33 cellular contexts compared by ENCODE assay signal in the genomic region with DNA sequence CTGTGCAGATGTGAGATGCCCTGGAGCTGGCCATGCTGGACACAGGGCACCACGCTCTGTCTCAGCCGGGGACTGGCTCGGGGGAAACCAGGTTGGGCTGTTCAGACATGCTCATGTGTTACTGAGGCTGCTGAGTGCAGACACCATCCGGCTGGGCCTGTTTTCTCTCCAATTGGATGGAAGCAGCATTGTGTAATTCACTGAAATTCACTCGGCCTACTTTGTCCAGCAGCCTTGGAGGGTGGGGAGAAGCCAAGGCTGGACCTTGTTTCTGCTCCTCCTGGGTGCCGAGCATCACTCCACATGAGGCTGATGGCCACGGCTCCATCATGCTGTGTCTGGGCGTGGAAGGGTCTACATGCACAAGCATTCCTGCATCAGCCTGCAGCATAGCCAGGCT.
A peak's percentile ranks its signal among the peaks of the same experiment; 100 is the strongest.
DNase-seq lines count a peak whose midpoint lies in the region; ATAC-seq, FAIRE-seq and TF ChIP-seq lines count a peak whose summit lies in the region.
"Had no signal": no experiment of that assay in that cellular context is flagged by ENCODE, and none has a peak within 500 bp of the region (broad histone marks: within the 10 kb centered on the region; RNA-seq: fewer than 3 reads in every experiment).

No MANE protein-coding gene starts in this region.

- H4K20me1 ChIP-seq in keratinocyte (ENCODE audit: control insufficient read depth, extremely low read depth, insufficient read depth, low read length), result no peaks in the 10 kb centered on the region

- no peak overlapping the region for H3K27ac Mint-ChIP-seq in progenitor cell of endocrine pancreas
- H3K27ac Mint-ChIP-seq: activated naive CD8-positive, alpha-beta T cell treated with anti-CD3 and anti-CD28 coated beads, Interleukin-2, amount 10 ng/mL, durations not matched to agents 7 days and 5 days; CD8-positive, alpha-beta T cell; natural killer cell treated with Interleukin-12 subunit alpha and Interleukin-12 subunit beta and Interleukin-15 and Interleukin-18, amount 100 ng/mL, for 72 hours; stimulated activated naive B cell treated with anti-CD40 and anti-IgM and Interleukin-4, amounts not matched to agents 10 μg/mL and 1 μg/mL and 100 μg/mL, for 72 hours had no signal

- H3K4me3 Mint-ChIP-seq in progenitor cell of endocrine pancreas (ENCODE audit: low read depth), result no peak overlapping the region
- H3K4me3 Mint-ChIP-seq: activated naive CD8-positive, alpha-beta T cell treated with anti-CD3 and anti-CD28 coated beads, Interleukin-2, amount 10 ng/mL, durations not matched to agents 7 days and 5 days; activated T-cell treated with anti-CD3 and anti-CD28 coated beads, Interleukin-2, amount 50 U/mL, for 4 hours; CD8-positive, alpha-beta T cell; natural killer cell treated with Interleukin-12 subunit alpha and Interleukin-12 subunit beta and Interleukin-15 and Interleukin-18, amount 100 ng/mL, for 72 hours; stimulated activated naive B cell treated with anti-CD40 and anti-IgM and Interleukin-4, amounts not matched to agents 10 μg/mL and 1 μg/mL and 100 μg/mL, for 72 hours had no signal

- H3K27ac ChIP-seq in right atrium auricular region (no peak overlapping the region), epithelial cell of prostate (peak overlapping the region; percentile 46), keratinocyte (ENCODE audit: control insufficient read depth, insufficient read depth, low read length) (peak overlapping the region; percentile 59), left lung (no peak overlapping the region)
- H3K27ac ChIP-seq: KMS-11, lower lobe of right lung, suprapubic skin, upper lobe of right lung had no signal

- peaks cover 28% of the 10 kb centered on the region for H3K4me1 Mint-ChIP-seq in progenitor cell of endocrine pancreas (ENCODE audit: low read depth)
- H3K4me1 Mint-ChIP-seq: activated naive CD8-positive, alpha-beta T cell treated with anti-CD3 and anti-CD28 coated beads, Interleukin-2, amount 10 ng/mL, durations not matched to agents 7 days and 5 days had no signal

- no peaks in the 10 kb centered on the region for H3K9me3 Mint-ChIP-seq in progenitor cell of endocrine pancreas (ENCODE audit: low read depth)
- H3K9me3 Mint-ChIP-seq: activated naive CD8-positive, alpha-beta T cell treated with anti-CD3 and anti-CD28 coated beads, Interleukin-2, amount 10 ng/mL, durations not matched to agents 7 days and 5 days; activated T-cell treated with anti-CD3 and anti-CD28 coated beads, Interleukin-2, amount 50 U/mL, for 4 hours; CD8-positive, alpha-beta T cell; natural killer cell treated with Interleukin-12 subunit alpha and Interleukin-12 subunit beta and Interleukin-15 and Interleukin-18, amount 100 ng/mL, for 72 hours; stimulated activated naive B cell treated with anti-CD40 and anti-IgM and Interleukin-4, amounts not matched to agents 10 μg/mL and 1 μg/mL and 100 μg/mL, for 72 hours had no signal

- dilution Hi-C loops in keratinocyte (cut with MboI; ENCODE audit: extremely low pct_ligation_motif_present, low sequenced_read_pairs), result no loop called here

- intact Hi-C loops in Right ventricle myocardium superior (cut with DNase I) (no loop called here), left lung (cut with DNase I) (no loop called here)

- H3K9ac ChIP-seq in keratinocyte (ENCODE audit: control insufficient read depth, extremely low read depth, insufficient read depth, low read length), result peak overlapping the region; percentile 17
- H3K9ac ChIP-seq: KMS-11 had no signal

- H3K4me1 ChIP-seq in right atrium auricular region (no peaks in the 10 kb centered on the region), keratinocyte (ENCODE audit: control insufficient read depth, extremely low read depth, insufficient read depth, low read length) (peaks cover 26% of the 10 kb centered on the region), left lung (no peaks in the 10 kb centered on the region)
- H3K4me1 ChIP-seq: lower lobe of right lung, upper lobe of right lung had no signal

- H3K27me3 Mint-ChIP-seq in progenitor cell of endocrine pancreas, result no peaks in the 10 kb centered on the region

- DNase-seq in Right ventricle myocardium superior (peak; percentile 53), right atrium auricular region (ENCODE audit: low spot score) (no peak), epithelial cell of prostate (ENCODE audit: low read depth, low spot score) (no peak), keratinocyte (ENCODE audit: low read depth, low spot score) (no peak), left lung (no peak), progenitor cell of endocrine pancreas (ENCODE audit: low spot score, unreplicated experiment) (no peak), superior temporal gyrus (ENCODE audit: extremely low spot score) (no peak)
- DNase-seq: activated CD4-positive, alpha-beta T cell treated with anti-CD3 and anti-CD28 coated beads, Interleukin-2, amount 50 U/mL, for 1 hour; activated CD4-positive, CD25-positive, alpha-beta regulatory T cell; activated gamma-delta T cell treated with Interleukin-2 at 50 U/mL for 16 hours; activated naive CD8-positive, alpha-beta T cell treated with anti-CD3 and anti-CD28 coated beads, Interleukin-2, amount 10 ng/mL, durations not matched to agents 7 days and 5 days; activated T-cell treated with anti-CD3 and anti-CD28 coated beads, Interleukin-2, amount 50 U/mL, for 4 hours; AML-193; caudate nucleus; CD8-positive, alpha-beta T cell; cortex of kidney; effector memory CD4-positive, alpha-beta T cell; erythroblast; head of caudate nucleus; lower lobe of right lung; MM.1S; mucosa of descending colon; NCI-H1417 treated with DMSO at 0.1 percent for 48 hours; NCI-H774; small intestine; stimulated activated naive B cell treated with anti-CD40 and anti-IgM and Interleukin-4, amounts not matched to agents 10 μg/mL and 1 μg/mL and 100 μg/mL, for 72 hours; T-helper 1 cell; upper lobe of right lung had no signal

- H3K27me3 ChIP-seq in right atrium auricular region (no peaks in the 10 kb centered on the region), keratinocyte (ENCODE audit: control insufficient read depth, extremely low read depth, insufficient read depth, low read length) (no peaks in the 10 kb centered on the region), left lung (no peaks in the 10 kb centered on the region)
- H3K27me3 ChIP-seq: suprapubic skin, upper lobe of right lung had no signal

- peak; percentile 53 for ATAC-seq in Right ventricle myocardium superior (ENCODE audit: poor library complexity)
- ATAC-seq in left lung, result no peak
- ATAC-seq: activated T-cell treated with anti-CD3 and anti-CD28 coated beads, Interleukin-2, amount 50 U/mL, for 4 hours; CD8-positive, alpha-beta T cell; mucosa of descending colon; stimulated activated naive B cell treated with anti-CD40 and anti-IgM and Interleukin-4, amounts not matched to agents 10 μg/mL and 1 μg/mL and 100 μg/mL, for 72 hours; upper lobe of right lung had no signal

- H3K36me3 Mint-ChIP-seq in progenitor cell of endocrine pancreas (ENCODE audit: insufficient read depth), result no peaks in the 10 kb centered on the region
- H3K36me3 Mint-ChIP-seq: activated naive CD8-positive, alpha-beta T cell treated with anti-CD3 and anti-CD28 coated beads, Interleukin-2, amount 10 ng/mL, durations not matched to agents 7 days and 5 days; CD8-positive, alpha-beta T cell; natural killer cell treated with Interleukin-12 subunit alpha and Interleukin-12 subunit beta and Interleukin-15 and Interleukin-18, amount 100 ng/mL, for 72 hours; stimulated activated naive B cell treated with anti-CD40 and anti-IgM and Interleukin-4, amounts not matched to agents 10 μg/mL and 1 μg/mL and 100 μg/mL, for 72 hours had no signal

- no peaks in the 10 kb centered on the region for H3K9me1 ChIP-seq in keratinocyte (ENCODE audit: control insufficient read depth, extremely low read depth, insufficient read depth, low read length)

- H3K36me3 ChIP-seq in right atrium auricular region (no peaks in the 10 kb centered on the region), keratinocyte (ENCODE audit: control insufficient read depth in 2 of 2, extremely low read depth in 1 of 2, insufficient read depth in 2 of 2, low read length in 2 of 2) (no peaks in the 10 kb centered on the region), left lung (no peaks in the 10 kb centered on the region)
- H3K36me3 ChIP-seq: lower lobe of right lung, suprapubic skin, upper lobe of right lung had no signal

- H2AFZ ChIP-seq in keratinocyte (ENCODE audit: control insufficient read depth, low read length), result peak overlapping the region; percentile 20

- no peaks in the 10 kb centered on the region for H3K79me2 ChIP-seq in keratinocyte (ENCODE audit: control insufficient read depth, insufficient read depth, low read length)

- TF ChIP-seq CTCF in right atrium auricular region (IDR thresholded peaks at IDR 0.05) (no peak), keratinocyte (optimal IDR thresholded peaks at IDR 0.05 in 1 of 3, IDR thresholded peaks at IDR 0.05 in 1 of 3, conservative IDR thresholded peaks at IDR 0.05 in 1 of 3; ENCODE audit: extremely low read depth in 1 of 3, insufficient read depth in 2 of 3, low read length in 3 of 3) (no peak), left lung (IDR thresholded peaks at IDR 0.05) (no peak), progenitor cell of endocrine pancreas (IDR thresholded peaks at IDR 0.05; ENCODE audit: unreplicated experiment) (no peak)

- H3K4me2 ChIP-seq in keratinocyte (ENCODE audit: control insufficient read depth, extremely low read depth, insufficient read depth, low read depth, low read length), result peak overlapping the region; percentile 15
- H3K4me2 ChIP-seq: KMS-11 had no signal

- H3K4me3 ChIP-seq in right atrium auricular region (no peak overlapping the region), keratinocyte (ENCODE audit: control insufficient read depth in 2 of 3, extremely low read depth in 1 of 3, insufficient read depth in 2 of 3, low read depth in 1 of 3, low read length in 3 of 3) (no peak overlapping the region), left lung (no peak overlapping the region)
- H3K4me3 ChIP-seq: lower lobe of right lung, mucosa of descending colon, suprapubic skin, upper lobe of right lung had no signal

- FAIRE-seq in keratinocyte (lab: Jason Lieb, UNC), result no peak
- FAIRE-seq: astrocyte, GM12891, small intestine had no signal

- H3K9me3 ChIP-seq in right atrium auricular region, result no peaks in the 10 kb centered on the region
- no peaks in the 10 kb centered on the region for H3K9me3 ChIP-seq in keratinocyte (ENCODE audit: control insufficient read depth, low read depth, low read length)
- H3K9me3 ChIP-seq in left lung, result no peaks in the 10 kb centered on the region
- H3K9me3 ChIP-seq: lower lobe of right lung, mucosa of descending colon, suprapubic skin, upper lobe of right lung had no signal

Comparison
In these comparisons a context has a peak if more than half of its experiments do, and no peak if none do; other contexts are left out.
1. H3K27ac ChIP-seq: peak in epithelial cell of prostate (single experiment) and keratinocyte (single experiment); none in right atrium auricular region (0 of 2) and left lung (0 of 2).